In the genomic region with DNA sequence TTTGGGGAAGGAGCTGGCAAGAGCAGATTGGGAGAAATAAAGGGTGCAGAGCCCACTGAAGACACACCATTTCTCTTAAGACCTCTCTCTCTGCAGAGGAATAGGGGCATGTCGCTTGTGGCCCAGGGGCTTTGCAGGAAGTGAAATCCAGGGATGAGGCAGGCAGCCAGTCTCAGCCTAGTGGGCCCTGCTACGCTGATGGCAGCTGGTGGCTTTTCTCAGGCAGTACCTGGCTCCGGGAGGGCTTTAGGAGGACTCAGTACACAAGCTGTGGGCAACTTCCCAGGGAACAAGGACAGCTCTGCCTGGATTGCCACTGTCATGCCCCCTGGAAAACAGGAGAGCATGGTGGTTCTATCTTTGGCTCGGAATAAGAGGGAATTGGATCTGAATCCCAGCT, we compare ENCODE assay signal across 13 cellular contexts.
"Had no signal": no experiment of that assay in that cellular context is flagged by ENCODE, and none has a peak within 500 bp of the region (broad histone marks: within the 10 kb centered on the region; RNA-seq: fewer than 3 reads in every experiment).

No MANE protein-coding gene starts in this region.

- H3K27ac ChIP-seq: ovary, right atrium auricular region had no signal

- H3K27me3 ChIP-seq: ovary, right atrium auricular region, transverse colon had no signal

- H3K4me3 ChIP-seq: ovary, right atrium auricular region, smooth muscle cell, transverse colon had no signal

- DNase-seq: activated CD4-positive, alpha-beta T cell treated with anti-CD3 and anti-CD28 coated beads for 1 hour; activated CD4-positive, alpha-beta T cell treated with anti-CD3 and anti-CD28 coated beads, Interleukin-2, amount 50 U/mL, for 48 hours; activated gamma-delta T cell; activated naive CD8-positive, alpha-beta T cell treated with anti-CD3 and anti-CD28 coated beads for 36 hours; activated T-cell treated with anti-CD3 and anti-CD28 coated beads, Interleukin-2, amount 50 U/mL, for 48 hours; dermis blood vessel endothelial cell; kidney glomerular epithelial cell; mesendoderm; transverse colon had no signal

- H3K4me3 Mint-ChIP-seq: activated naive CD8-positive, alpha-beta T cell treated with anti-CD3 and anti-CD28 coated beads for 36 hours; neural crest cell had no signal

- H3K27me3 Mint-ChIP-seq: activated naive CD8-positive, alpha-beta T cell treated with anti-CD3 and anti-CD28 coated beads for 36 hours had no signal

- H3K9me3 Mint-ChIP-seq: activated naive CD8-positive, alpha-beta T cell treated with anti-CD3 and anti-CD28 coated beads for 36 hours; neural crest cell had no signal

- H3K36me3 ChIP-seq: ovary, right atrium auricular region, transverse colon had no signal

- H3K27ac Mint-ChIP-seq: activated naive CD8-positive, alpha-beta T cell treated with anti-CD3 and anti-CD28 coated beads for 36 hours had no signal

- H3K36me3 Mint-ChIP-seq: activated naive CD8-positive, alpha-beta T cell treated with anti-CD3 and anti-CD28 coated beads for 36 hours had no signal

- H3K9me3 ChIP-seq: ovary, right atrium auricular region, transverse colon had no signal

- H3K4me1 Mint-ChIP-seq: activated naive CD8-positive, alpha-beta T cell treated with anti-CD3 and anti-CD28 coated beads for 36 hours had no signal
